8 cellular contexts compared by ENCODE assay signal in genomic region chr10:21675157-21675796, GRCh38.
DNase-seq lines count a peak whose midpoint lies in the region; ATAC-seq, FAIRE-seq and TF ChIP-seq lines count a peak whose summit lies in the region.

No MANE protein-coding gene starts in this region.

- H3K4me1 Mint-ChIP-seq in activated T-cell treated with anti-CD3 and anti-CD28 coated beads, Interleukin-2, amount 50 U/mL, for 4 hours (ENCODE audit: low read depth), result peaks cover 4% of the 10 kb centered on the region
- H3K4me1 Mint-ChIP-seq in glutamatergic neuron (ENCODE audit: low read depth, unreplicated experiment), result no peaks in the 10 kb centered on the region

- H3K27me3 Mint-ChIP-seq in activated T-cell treated with anti-CD3 and anti-CD28 coated beads, Interleukin-2, amount 50 U/mL, for 4 hours (ENCODE audit: low read depth), result no peaks in the 10 kb centered on the region
- no peaks in the 10 kb centered on the region for H3K27me3 Mint-ChIP-seq in glutamatergic neuron (ENCODE audit: unreplicated experiment)

- no peak for TF ChIP-seq POLR2A in GM12891 (IDR thresholded peaks at IDR 0.05; ENCODE audit: low read depth, low read length)

- peak; percentile 48 for DNase-seq in AG20443 (ENCODE audit: low spot score)
- no peak for DNase-seq in GM12891 (ENCODE audit: insufficient read length, low spot score)
- DNase-seq in NAMALWA (ENCODE audit: low spot score), result peak; percentile 62
- peak; percentile 17 for DNase-seq in activated T-cell treated with anti-CD3 and anti-CD28 coated beads, Interleukin-2, amount 50 U/mL, for 4 hours
- DNase-seq in glutamatergic neuron, result peak; percentile 50
- peak; percentile 35 to 37 for DNase-seq in stimulated activated CD4-positive, alpha-beta T cell treated with anti-CD3 and anti-CD28 coated beads, Interleukin-2, amount 100 ng/mL, for 24 hours
- DNase-seq in frontal cortex (ENCODE audit: low spot score in 2 of 2), result no peak

- FAIRE-seq in GM12891 (lab: Jason Lieb, UNC) (peak; percentile 74), frontal cortex (lab: Jason Lieb, UNC) (no peak)

- peak; percentile 70 to 71 for ATAC-seq in activated T-cell treated with anti-CD3 and anti-CD28 coated beads, Interleukin-2, amount 50 U/mL, for 4 hours
- no peak for ATAC-seq in HG03045 (IDR thresholded peaks at IDR 0.05; ENCODE audit: unreplicated experiment)

- no peaks in the 10 kb centered on the region for H3K9me3 Mint-ChIP-seq in activated T-cell treated with anti-CD3 and anti-CD28 coated beads, Interleukin-2, amount 50 U/mL, for 4 hours
- H3K9me3 Mint-ChIP-seq in glutamatergic neuron (ENCODE audit: unreplicated experiment), result no peaks in the 10 kb centered on the region

- TF ChIP-seq CTCF in glutamatergic neuron (IDR thresholded peaks at IDR 0.05; ENCODE audit: partially characterized antibody, unreplicated experiment), result peak; percentile 89

- no peak overlapping the region for H3K27ac Mint-ChIP-seq in glutamatergic neuron (ENCODE audit: unreplicated experiment)

- H3K36me3 Mint-ChIP-seq in activated T-cell treated with anti-CD3 and anti-CD28 coated beads, Interleukin-2, amount 50 U/mL, for 4 hours (ENCODE audit: insufficient read depth), result peaks cover 17% of the 10 kb centered on the region
- no peaks in the 10 kb centered on the region for H3K36me3 Mint-ChIP-seq in glutamatergic neuron (ENCODE audit: unreplicated experiment)

- no peak overlapping the region for H3K4me3 Mint-ChIP-seq in activated T-cell treated with anti-CD3 and anti-CD28 coated beads, Interleukin-2, amount 50 U/mL, for 4 hours
- no peak overlapping the region for H3K4me3 Mint-ChIP-seq in glutamatergic neuron (ENCODE audit: unreplicated experiment)

TF ChIP-seq in GM12891, 5 proteins besides CTCF, POLR2A, EP300 and RAD21:
- TF ChIP-seq PAX5 (IDR thresholded peaks at IDR 0.05; ENCODE audit: insufficient read depth, low read length, severe bottlenecking) (no peak), POLR2AphosphoS5 (IDR thresholded peaks at IDR 0.05; ENCODE audit: low read depth, low read length) (no peak), TAF1 (IDR thresholded peaks at IDR 0.05; ENCODE audit: low read depth, low read length) (no peak), SPI1 (IDR thresholded peaks at IDR 0.05; ENCODE audit: low read depth, low read length) (no peak), POU2F2 (IDR thresholded peaks at IDR 0.05; ENCODE audit: low read depth, low read length) (no peak)
TF ChIP-seq in GM12891: peak in this region for 0.

Comparison
In these comparisons a context has a peak if more than half of its experiments do, and no peak if none do; other contexts are left out.
1. DNase-seq: peak in AG20443 (single experiment), NAMALWA (single experiment), activated T-cell treated with anti-CD3 and anti-CD28 coated beads, Interleukin-2, amount 50 U/mL, for 4 hours (single experiment), glutamatergic neuron (single experiment) and stimulated activated CD4-positive, alpha-beta T cell treated with anti-CD3 and anti-CD28 coated beads, Interleukin-2, amount 100 ng/mL, for 24 hours (2 of 2); none in GM12891 (single experiment) and frontal cortex (0 of 2).